Comparison of ENCODE assay signal across 3 cellular contexts in genomic region chr21:29218749-29219148, GRCh38.
TF ChIP-seq lines count a peak whose summit lies in the region.

No MANE protein-coding gene starts in this region.

TF ChIP-seq in GM23338, 12 proteins besides CTCF, POLR2A, EP300 and RAD21 (continued from another document):
- TF ChIP-seq STAT1 (IDR thresholded peaks at IDR 0.05; ENCODE audit: unreplicated experiment) (no peak), EZH2phosphoT487 (IDR thresholded peaks at IDR 0.05; ENCODE audit: unreplicated experiment) (no peak), POLR2AphosphoS5 (IDR thresholded peaks at IDR 0.05; ENCODE audit: low read depth) (no peak)
TF ChIP-seq in GM23338: peak in this region for 0.

TF ChIP-seq in endothelial cell of umbilical vein, 7 proteins besides CTCF, POLR2A, EP300 and RAD21 (continued from another document):
- TF ChIP-seq POLR2AphosphoS5 (IDR thresholded peaks at IDR 0.05; ENCODE audit: insufficient read depth, low read depth, low read length), result no peak
- no peak for TF ChIP-seq MAX (IDR thresholded peaks at IDR 0.05; ENCODE audit: insufficient read depth, insufficient read length)
- TF ChIP-seq JUN (IDR thresholded peaks at IDR 0.05; ENCODE audit: borderline replicate concordance, insufficient read depth, insufficient read length, low read depth), result no peak
- TF ChIP-seq FOS (IDR thresholded peaks at IDR 0.05; ENCODE audit: borderline replicate concordance, insufficient read depth, low read length), result no peak
- no peak for TF ChIP-seq GATA2 (IDR thresholded peaks at IDR 0.05; ENCODE audit: insufficient read depth, insufficient read length, low read depth, low read length)
- no peak for TF ChIP-seq MYC (IDR thresholded peaks at IDR 0.05; ENCODE audit: low read depth, low read length)
TF ChIP-seq in endothelial cell of umbilical vein: peak in this region for 0.

TF ChIP-seq in WTC11, 78 proteins besides CTCF, POLR2A, EP300 and RAD21 (continued from another document):
- TF ChIP-seq ZNF532 (CRISPR knock-in tag; IDR thresholded peaks at IDR 0.05; ENCODE audit: borderline replicate concordance) (no peak), ZNF138 (CRISPR knock-in tag; conservative IDR thresholded peaks at IDR 0.05) (no peak), AFF4 (CRISPR knock-in tag; IDR thresholded peaks at IDR 0.05; ENCODE audit: borderline replicate concordance) (no peak)
